In genomic region chr18:62616331-62616805, GRCh38 we compare ENCODE assay signal across 19 cellular contexts.
DNase-seq lines count a peak whose midpoint lies in the region; ATAC-seq lines count a peak whose summit lies in the region.
"Had no signal": no experiment of that assay in that cellular context is flagged by ENCODE, and none has a peak within 500 bp of the region (broad histone marks: within the 10 kb centered on the region; RNA-seq: fewer than 3 reads in every experiment).

No MANE protein-coding gene starts in this region.

- peak; percentile 74 for DNase-seq in GM03348 (ENCODE audit: low spot score)
- peak; percentile 71 for DNase-seq in adipocyte (ENCODE audit: low read depth)
- DNase-seq in fibroblast of peridontal ligament (ENCODE audit: extremely low read depth): peak; percentile 54
- DNase-seq in Karpas-422: no peak
- DNase-seq in SKM-1 treated with dmso at 0.1 percent for 144 hours (lab: John Stamatoyannopoulos, UW; ENCODE audit: unreplicated experiment): no peak
- DNase-seq in OCI-M1 (lab: John Stamatoyannopoulos, UW): no peak
- DNase-seq: activated naive CD8-positive, alpha-beta T cell treated with anti-CD3 and anti-CD28 coated beads for 36 hours; AML-193; dermis blood vessel endothelial cell; foreskin melanocyte; GOT3; NCI-H526 treated with DMSO at 0.1 percent for 48 hours; stimulated activated CD4-positive, alpha-beta T cell treated with anti-CD3 and anti-CD28 coated beads, Interleukin-4, amount 100 ng/mL, for 4 hours; tibial artery had no signal

- no peak overlapping the region for H2AFZ ChIP-seq in Karpas-422 (ENCODE audit: low read length)

- no peaks in the 10 kb centered on the region for H4K20me1 ChIP-seq in Karpas-422 (ENCODE audit: insufficient read depth, low read depth, low read length)

- no peak overlapping the region for H3K4me2 ChIP-seq in Karpas-422 (ENCODE audit: low read depth, low read length, poor library complexity, severe bottlenecking)

- H3K36me3 ChIP-seq in adipocyte (ENCODE audit: control insufficient read depth, insufficient read depth, low read length, severe bottlenecking): no peaks in the 10 kb centered on the region
- no peaks in the 10 kb centered on the region for H3K36me3 ChIP-seq in rectal smooth muscle tissue (ENCODE audit: control insufficient read depth, insufficient read depth, low read length)
- H3K36me3 ChIP-seq in Karpas-422 (ENCODE audit: insufficient read depth, low read length): no peaks in the 10 kb centered on the region
- H3K36me3 ChIP-seq: tibial artery had no signal

- H3K9me3 ChIP-seq in adipocyte (ENCODE audit: control insufficient read depth, low read length) (no peaks in the 10 kb centered on the region), Karpas-422 (ENCODE audit: low read length) (no peaks in the 10 kb centered on the region)
- H3K9me3 ChIP-seq: tibial artery had no signal

- H3K9me2 ChIP-seq in Karpas-422 (replicated peaks; ENCODE audit: insufficient read depth, low read length): no peaks in the 10 kb centered on the region

- H3K9ac ChIP-seq in adipocyte (ENCODE audit: low read length): no peak overlapping the region
- H3K9ac ChIP-seq in rectal smooth muscle tissue (ENCODE audit: low read length): no peak overlapping the region
- H3K9ac ChIP-seq in Karpas-422 (ENCODE audit: low read length): no peak overlapping the region

- no peak for ATAC-seq in GM19324 (IDR thresholded peaks at IDR 0.05; ENCODE audit: low FRiP score, unreplicated experiment)
- ATAC-seq: SK-N-SH treated with all-trans-retinoic acid at 6 μM for 48 hours had no signal

- H3K4me3 ChIP-seq in adipocyte (ENCODE audit: low read length) (no peak overlapping the region), rectal smooth muscle tissue (ENCODE audit: low read length) (no peak overlapping the region), Karpas-422 (ENCODE audit: low read length) (no peak overlapping the region)
- H3K4me3 ChIP-seq: lung, tibial artery had no signal

- H3K79me2 ChIP-seq in Karpas-422 (ENCODE audit: low read length): no peaks in the 10 kb centered on the region

- H3K4me1 ChIP-seq in adipocyte (ENCODE audit: control insufficient read depth, insufficient read depth, low read length): no peaks in the 10 kb centered on the region
- no peaks in the 10 kb centered on the region for H3K4me1 ChIP-seq in rectal smooth muscle tissue (ENCODE audit: control insufficient read depth, insufficient read depth, low read length)
- H3K4me1 ChIP-seq in Karpas-422 (ENCODE audit: low read length): peaks cover 7% of the 10 kb centered on the region

- H3K27ac ChIP-seq in rectal smooth muscle tissue (ENCODE audit: low read depth, low read length): peak overlapping the region; percentile 30
- H3K27ac ChIP-seq in Karpas-422 (ENCODE audit: low read length): no peak overlapping the region
- H3K27ac ChIP-seq: RWPE1, tibial artery had no signal

- peaks cover 9% of the 10 kb centered on the region for H3K27me3 ChIP-seq in adipocyte (replicated peaks; ENCODE audit: control insufficient read depth, insufficient read depth, low read length)
- peaks cover 3% of the 10 kb centered on the region for H3K27me3 ChIP-seq in rectal smooth muscle tissue (ENCODE audit: control insufficient read depth, insufficient read depth, low read length)
- H3K27me3 ChIP-seq in Karpas-422 (ENCODE audit: low read length): no peaks in the 10 kb centered on the region

Comparison
In these comparisons a context has a peak if more than half of its experiments do, and no peak if none do; other contexts are left out.
1. DNase-seq: peak in GM03348 (single experiment), adipocyte (single experiment) and fibroblast of peridontal ligament (single experiment); none in Karpas-422 (single experiment), SKM-1 treated with dmso at 0.1 percent for 144 hours (single experiment) and OCI-M1 (single experiment).